8 cellular contexts compared by ENCODE assay signal in the genomic region with DNA sequence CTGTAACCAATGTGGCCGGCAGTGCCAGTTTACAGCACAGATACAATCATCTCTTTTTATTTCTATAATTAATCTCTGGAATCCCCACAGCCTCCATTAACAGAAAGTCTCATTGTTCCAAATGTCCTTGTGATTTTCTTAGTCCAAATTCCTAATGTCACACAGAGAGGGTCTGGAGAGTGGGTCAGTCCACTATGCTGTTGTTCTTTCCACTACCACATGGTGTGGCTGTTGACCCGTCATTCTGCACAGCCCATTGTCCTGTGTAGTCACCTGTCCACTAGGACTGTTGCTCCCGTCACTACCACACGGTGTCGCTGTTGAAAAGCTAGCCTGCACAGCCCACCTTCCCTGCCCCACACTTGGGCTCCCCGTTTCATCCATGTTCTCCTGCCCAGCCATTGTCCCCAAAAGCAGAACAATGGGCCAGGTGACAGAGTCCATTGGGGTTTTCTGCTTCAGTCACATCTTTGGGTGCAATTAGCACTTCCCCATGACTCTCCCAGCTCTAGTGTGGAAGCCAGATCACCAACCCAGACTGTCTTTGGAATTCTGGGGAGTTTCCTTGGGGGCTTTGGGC. TPM values are rescaled to one million over a fixed set of nuclear protein-coding genes. Genes with fewer than 3 reads are reported as not detected.
DNase-seq lines count a peak whose midpoint lies in the region; ATAC-seq and TF ChIP-seq lines count a peak whose summit lies in the region.

No MANE protein-coding gene starts in this region.

- H3K27ac Mint-ChIP-seq in activated T-cell treated with anti-CD3 and anti-CD28 coated beads, Interleukin-2, amount 50 U/mL, for 24 hours: no peak overlapping the region

- 30 to 45% (median 44%) methylated on average over 6 of the region's 6 CpGs for WGBS in adrenal gland, 4 donors

- H3K27me3 ChIP-seq in HL-60 (ENCODE audit: insufficient read depth, poor library complexity, severe bottlenecking) (no peaks in the 10 kb centered on the region), adrenal gland (no peaks in the 10 kb centered on the region), ascending aorta (no peaks in the 10 kb centered on the region)

- no peaks in the 10 kb centered on the region for H3K36me3 Mint-ChIP-seq in activated T-cell treated with anti-CD3 and anti-CD28 coated beads, Interleukin-2, amount 50 U/mL, for 24 hours (ENCODE audit: low read depth)

- DNase-seq in COR-L47 (lab: John Stamatoyannopoulos, UW): peak; percentile 28
- peak; percentile 24 to 63 for DNase-seq in HL-60 (ENCODE audit: low read depth in 1 of 2, low spot score in 1 of 2)
- no peak for DNase-seq in adrenal gland
- no peak for DNase-seq in left colon
- no peak for DNase-seq in NCI-H187 (lab: John Stamatoyannopoulos, UW)
- no peak for DNase-seq in ascending aorta (ENCODE audit: low spot score in 2 of 2)
- DNase-seq in activated T-cell treated with anti-CD3 and anti-CD28 coated beads, Interleukin-2, amount 50 U/mL, for 24 hours: no peak

- H3K4me3 ChIP-seq in HL-60 (replicated peaks; ENCODE audit: insufficient read depth, low read length) (no peak overlapping the region), adrenal gland (no peak overlapping the region), ascending aorta (no peak overlapping the region)

- H3K4me1 ChIP-seq in adrenal gland (replicated peaks in 1 of 2) (no peaks in the 10 kb centered on the region), ascending aorta (no peaks in the 10 kb centered on the region)

- TF ChIP-seq POLR2A in adrenal gland (IDR thresholded peaks at IDR 0.05): no peak

- peaks cover 6% of the 10 kb centered on the region for H3K9me3 Mint-ChIP-seq in activated T-cell treated with anti-CD3 and anti-CD28 coated beads, Interleukin-2, amount 50 U/mL, for 24 hours

- intact Hi-C loops in adrenal gland (cut with DNase I) (no loop called here), left colon (cut with DNase I, micrococcal nuclease) (no loop called here), ascending aorta (cut with DNase I) (no loop called here)

- H3K36me3 ChIP-seq in adrenal gland (replicated peaks in 1 of 2) (no peaks in the 10 kb centered on the region), ascending aorta (no peaks in the 10 kb centered on the region)

- peaks cover 21% of the 10 kb centered on the region for H3K27me3 Mint-ChIP-seq in activated T-cell treated with anti-CD3 and anti-CD28 coated beads, Interleukin-2, amount 50 U/mL, for 24 hours

- ATAC-seq in left colon: peak; percentile 33
- ATAC-seq in HG03521 (IDR thresholded peaks at IDR 0.05; ENCODE audit: unreplicated experiment): no peak

- H3K27ac ChIP-seq in HL-60 (replicated peaks) (no peak overlapping the region), adrenal gland (no peak overlapping the region), ascending aorta (no peak overlapping the region)

- H3K9me3 ChIP-seq in adrenal gland (replicated peaks in 1 of 3) (no peaks in the 10 kb centered on the region), ascending aorta (no peaks in the 10 kb centered on the region)

- TF ChIP-seq CTCF in HL-60 (IDR thresholded peaks at IDR 0.05; ENCODE audit: insufficient read depth, low read length) (peak; percentile 52), adrenal gland (IDR thresholded peaks at IDR 0.05) (peak in 4 of 6 experiments; percentile 8 to 50 (median 35)), ascending aorta (IDR thresholded peaks at IDR 0.05) (peak in 1 of 3 experiments; percentile 27)

- H3K4me3 Mint-ChIP-seq in activated T-cell treated with anti-CD3 and anti-CD28 coated beads, Interleukin-2, amount 50 U/mL, for 24 hours: no peak overlapping the region

- no peaks in the 10 kb centered on the region for H3K4me1 Mint-ChIP-seq in activated T-cell treated with anti-CD3 and anti-CD28 coated beads, Interleukin-2, amount 50 U/mL, for 24 hours (ENCODE audit: low read depth)

RNA-seq across cellular contexts. Expression of a gene that starts 8.6 kb away (rescaled TPM):
- total RNA-seq in adrenal gland (1 to 10 TPM in 1 of 8 donors, under 1 TPM in 6, not detected in 1; 0.15 to 2.0 (median 0.51) TPM), left colon (not detected), ascending aorta (18.8 TPM)
- under 1 TPM; 0.24 to 0.57 (median 0.32) TPM for polyA plus RNA-seq in adrenal gland

RNA-seq across cellular contexts. Expression of a gene that starts 33.7 kb away (rescaled TPM):
- total RNA-seq in adrenal gland (under 1 TPM in 6 of 8 donors, not detected in 2; 0.15 to 0.74 (median 0.35) TPM), left colon (not detected), ascending aorta (not detected)
- polyA plus RNA-seq in adrenal gland: under 1 TPM; 0.13 to 0.18 (median 0.16) TPM

Comparison
In these comparisons a context has a peak if more than half of its experiments do, and no peak if none do; other contexts are left out.
1. DNase-seq: peak in COR-L47 (single experiment) and HL-60 (2 of 2); none in adrenal gland (0 of 7), left colon (0 of 2), NCI-H187 (0 of 2), ascending aorta (0 of 2) and activated T-cell treated with anti-CD3 and anti-CD28 coated beads, Interleukin-2, amount 50 U/mL, for 24 hours (single experiment).